Comparison of ENCODE assay signal across 9 cellular contexts in genomic region chr11:10900686-10901415, GRCh38. TPM values are rescaled to one million over a fixed set of nuclear protein-coding genes. Genes with fewer than 3 reads are reported as not detected.
DNase-seq lines count a peak whose midpoint lies in the region; ATAC-seq and TF ChIP-seq lines count a peak whose summit lies in the region.
"Had no signal": no experiment of that assay in that cellular context is flagged by ENCODE, and none has a peak within 500 bp of the region (broad histone marks: within the 10 kb centered on the region; RNA-seq: fewer than 3 reads in every experiment).

No MANE protein-coding gene starts in this region.

- peak overlapping the region; percentile 92 to 95 for H3K27ac ChIP-seq in lung (ENCODE audit: low read depth in 1 of 2, low read length in 1 of 2)
- peak overlapping the region; percentile 88 to 91 for H3K27ac ChIP-seq in uterus

- 51 to 66% methylated on average over 7 of the region's 7 CpGs for WGBS in lung, 2 donors

- H3K36me3 ChIP-seq in lung (ENCODE audit: control insufficient read depth in 2 of 2, insufficient read depth in 2 of 2, low read length in 2 of 2): no peaks in the 10 kb centered on the region
- H3K36me3 ChIP-seq in uterus: no peaks in the 10 kb centered on the region

- no peaks in the 10 kb centered on the region for H3K9me3 Mint-ChIP-seq in activated T-cell treated with anti-CD3 and anti-CD28 coated beads, Interleukin-2, amount 50 U/mL, for 72 hours
- no peaks in the 10 kb centered on the region for H3K9me3 Mint-ChIP-seq in activated T-cell treated with anti-CD3 and anti-CD28 coated beads, Interleukin-2, amount 50 U/mL, for 4 hours
- H3K9me3 Mint-ChIP-seq: CD4-positive, CD25-positive, alpha-beta regulatory T cell had no signal

- H3K27ac Mint-ChIP-seq in activated T-cell treated with anti-CD3 and anti-CD28 coated beads, Interleukin-2, amount 50 U/mL, for 72 hours: peak overlapping the region; percentile 78

- peaks cover 31% of the 10 kb centered on the region for H3K4me1 Mint-ChIP-seq in activated T-cell treated with anti-CD3 and anti-CD28 coated beads, Interleukin-2, amount 50 U/mL, for 72 hours (ENCODE audit: low read depth)
- no peaks in the 10 kb centered on the region for H3K4me1 Mint-ChIP-seq in activated T-cell treated with anti-CD3 and anti-CD28 coated beads, Interleukin-2, amount 50 U/mL, for 4 hours (ENCODE audit: low read depth)

- peak overlapping the region; percentile 4 to 49 for H3K4me3 Mint-ChIP-seq in activated T-cell treated with anti-CD3 and anti-CD28 coated beads, Interleukin-2, amount 50 U/mL, for 72 hours
- H3K4me3 Mint-ChIP-seq in activated T-cell treated with anti-CD3 and anti-CD28 coated beads, Interleukin-2, amount 50 U/mL, for 4 hours: no peak overlapping the region

- H3K4me1 ChIP-seq in lung (ENCODE audit: control insufficient read depth in 2 of 2, insufficient read depth in 2 of 2, low read length in 2 of 2): peaks cover 0 to 4% of the 10 kb centered on the region in 2 donors
- H3K4me1 ChIP-seq in uterus: peaks cover 5 to 18% of the 10 kb centered on the region in 2 donors

- H3K27me3 Mint-ChIP-seq in activated T-cell treated with anti-CD3 and anti-CD28 coated beads, Interleukin-2, amount 50 U/mL, for 72 hours (ENCODE audit: low read depth): no peaks in the 10 kb centered on the region
- peaks cover 8% of the 10 kb centered on the region for H3K27me3 Mint-ChIP-seq in activated T-cell treated with anti-CD3 and anti-CD28 coated beads, Interleukin-2, amount 50 U/mL, for 4 hours (ENCODE audit: low read depth)

- DNase-seq in activated T-cell treated with anti-CD3 and anti-CD28 coated beads, Interleukin-2, amount 50 U/mL, for 72 hours: no peak
- no peak for DNase-seq in activated T-cell treated with anti-CD3 and anti-CD28 coated beads, Interleukin-2, amount 50 U/mL, for 4 hours
- DNase-seq in astrocyte of the hippocampus (ENCODE audit: low read depth, low spot score): peak; percentile 34
- no peak for DNase-seq in lung (ENCODE audit: low spot score)
- no peak for DNase-seq in uterus
- no peak for DNase-seq in NK-92 (lab: John Stamatoyannopoulos, UW; ENCODE audit: unreplicated experiment)
- DNase-seq in anterior cingulate cortex (lab: John Stamatoyannopoulos, UW): no peak

- H3K4me3 ChIP-seq in lung: no peak overlapping the region
- H3K4me3 ChIP-seq in uterus: no peak overlapping the region

- intact Hi-C loops in uterus (cut with DNase I; ENCODE audit: low total_unique reads): loop anchor here (10.0 kb wide), 1 partner anchor 96 kb away; the partner anchor contains the start of gene EIF4G2

- TF ChIP-seq POLR2A in uterus (IDR thresholded peaks at IDR 0.05): no peak

- no peaks in the 10 kb centered on the region for H3K9me3 ChIP-seq in lung (ENCODE audit: control insufficient read depth in 2 of 2, insufficient read depth in 1 of 2, low read length in 1 of 2)
- H3K9me3 ChIP-seq in uterus: no peaks in the 10 kb centered on the region

- H3K27me3 ChIP-seq in lung (ENCODE audit: control insufficient read depth, insufficient read depth) (no peaks in the 10 kb centered on the region), uterus (no peaks in the 10 kb centered on the region)

- ATAC-seq in activated T-cell treated with anti-CD3 and anti-CD28 coated beads, Interleukin-2, amount 50 U/mL, for 72 hours (replicated peaks in 1 of 2): no peak
- no peak for ATAC-seq in activated T-cell treated with anti-CD3 and anti-CD28 coated beads, Interleukin-2, amount 50 U/mL, for 4 hours
- ATAC-seq in lung (ENCODE audit: insufficient read depth, low FRiP score) (no peak), HG02884 (IDR thresholded peaks at IDR 0.05; ENCODE audit: unreplicated experiment) (no peak)

- TF ChIP-seq CTCF in lung (IDR thresholded peaks at IDR 0.05; ENCODE audit: control extremely low read depth, extremely low read depth) (no peak), uterus (IDR thresholded peaks at IDR 0.05) (no peak)

- no peaks in the 10 kb centered on the region for H3K36me3 Mint-ChIP-seq in activated T-cell treated with anti-CD3 and anti-CD28 coated beads, Interleukin-2, amount 50 U/mL, for 72 hours (ENCODE audit: insufficient read depth in 2 of 2)
- H3K36me3 Mint-ChIP-seq in activated T-cell treated with anti-CD3 and anti-CD28 coated beads, Interleukin-2, amount 50 U/mL, for 4 hours (ENCODE audit: insufficient read depth): no peaks in the 10 kb centered on the region
- H3K36me3 Mint-ChIP-seq: CD4-positive, CD25-positive, alpha-beta regulatory T cell had no signal

RNA-seq across cellular contexts. Expression of gene ZBED5, which starts 43.0 kb away (rescaled TPM):
- total RNA-seq in activated T-cell treated with anti-CD3 and anti-CD28 coated beads, Interleukin-2, amount 50 U/mL, for 72 hours: 10 to 100 TPM; 46.1 to 46.4 TPM
- total RNA-seq in activated T-cell treated with anti-CD3 and anti-CD28 coated beads, Interleukin-2, amount 50 U/mL, for 4 hours: 10 to 100 TPM; 39.2 to 42.0 (median 39.9) TPM
- total RNA-seq in lung: 10 to 100 TPM; 39.0 to 57.9 TPM
- polyA plus RNA-seq in lung: 10 to 100 TPM; 18.0 to 40.8 TPM
- total RNA-seq in uterus: 10 to 100 TPM; 24.6 to 82.7 (median 61.0) TPM
